In genomic region chr21:39463308-39463707, GRCh38 we compare ENCODE assay signal across 29 cellular contexts. TPM values are rescaled to one million over a fixed set of nuclear protein-coding genes. Genes with fewer than 3 reads are reported as not detected.
"Had no signal": no experiment of that assay in that cellular context is flagged by ENCODE, and none has a peak within 500 bp of the region (broad histone marks: within the 10 kb centered on the region; RNA-seq: fewer than 3 reads in every experiment).

No MANE protein-coding gene starts in this region.

- H3K36me3 ChIP-seq: left lung, lower lobe of right lung, neural progenitor cell, neutrophil, thyroid gland, transverse colon, upper lobe of left lung, vagina had no signal

- H3K79me2 ChIP-seq: parathyroid adenoma had no signal

- H3K9me3 ChIP-seq: left lung, lower lobe of right lung, neutrophil, stomach, testis, thyroid gland, transverse colon, upper lobe of left lung, vagina had no signal

- H3K4me3 ChIP-seq: left lung, lower lobe of right lung, neural progenitor cell, skin epidermis, stomach, testis, thyroid gland, transverse colon, upper lobe of left lung, vagina had no signal

- ATAC-seq: left cardiac atrium; left lung; lower lobe of right lung; natural killer cell; right cardiac atrium; sciatic nerve; stimulated activated memory B cell treated with anti-CD40 and anti-IgM and Interleukin-4, amounts not matched to agents 10 μg/mL and 1 μg/mL and 100 μg/mL, for 72 hours; stimulated activated naive CD8-positive, alpha-beta T cell treated with anti-CD3 and anti-CD28 coated beads, Interleukin-15, Interleukin-2, amounts not matched to agents 100 U/mL and 50 U/mL, for 24 hours had no signal

- H3K27ac ChIP-seq: left lung, lower lobe of right lung, neural progenitor cell, neutrophil, parathyroid adenoma, skin epidermis, stomach, testis, thyroid gland, transverse colon, upper lobe of left lung, vagina had no signal

- H2AFZ ChIP-seq: neural progenitor cell, parathyroid adenoma had no signal

- H3K9ac ChIP-seq: neural progenitor cell, parathyroid adenoma had no signal

- H3K4me1 ChIP-seq: left lung, lower lobe of right lung, neural progenitor cell, parathyroid adenoma, stomach, testis, thyroid gland, transverse colon, upper lobe of left lung, vagina had no signal

- H3K4me2 ChIP-seq: neural progenitor cell had no signal

- DNase-seq: hippocampal formation; kidney glomerular epithelial cell; left cardiac atrium; left lung; lower lobe of right lung; mammary epithelial cell; mesenchymal stem cell; naive B cell; natural killer cell; nephron progenitor cell; occipital lobe; right cardiac atrium; stimulated activated CD4-positive, alpha-beta T cell treated with anti-CD3 and anti-CD28 coated beads, Interleukin-12 subunit alpha, Interleukin-12 subunit beta, amount 100 ng/mL, for 4 hours; stimulated activated CD4-positive, alpha-beta T cell treated with anti-CD3 and anti-CD28 coated beads, Interleukin-15, amount 100 ng/mL, for 24 hours; stimulated activated CD4-positive, alpha-beta T cell treated with anti-CD3 and anti-CD28 coated beads, Interleukin-4, amount 100 ng/mL, for 24 hours; stimulated activated naive CD8-positive, alpha-beta T cell treated with anti-CD3 and anti-CD28 coated beads, Interleukin-15, Interleukin-2, amounts not matched to agents 100 U/mL and 50 U/mL, for 24 hours; stomach; testis; thyroid gland; transverse colon; upper lobe of left lung had no signal

- H3K27me3 ChIP-seq: left lung, neural progenitor cell, neutrophil, stomach, testis, thyroid gland, transverse colon, upper lobe of left lung, vagina had no signal

- FAIRE-seq: keratinocyte had no signal

RNA-seq across cellular contexts. Expression of gene LCA5L, which starts 17.7 kb away (rescaled TPM):
- total RNA-seq: occipital lobe, vagina had no signal
